ENCODE assay signal across 10 cellular contexts in genomic region chrX:103586659-103587058, GRCh38. TPM values are rescaled to one million over a fixed set of nuclear protein-coding genes. Genes with fewer than 3 reads are reported as not detected.
DNase-seq lines count a peak whose midpoint lies in the region; FAIRE-seq and TF ChIP-seq lines count a peak whose summit lies in the region.
"Had no signal": no experiment of that assay in that cellular context is flagged by ENCODE, and none has a peak within 500 bp of the region (broad histone marks: within the 10 kb centered on the region; RNA-seq: fewer than 3 reads in every experiment).

No MANE protein-coding gene starts in this region.

- no peak for DNase-seq in NT2/D1 (ENCODE audit: low read depth, low spot score)
- DNase-seq in endothelial cell of umbilical vein (ENCODE audit: low read depth, low spot score) = peak; percentile 1
- no peak for DNase-seq in ovary
- no peak for DNase-seq in T-helper 9 cell
- no peak for DNase-seq in NCI-H146 treated with DMSO at 0.1 percent for 48 hours (lab: John Stamatoyannopoulos, UW; ENCODE audit: unreplicated experiment)
- DNase-seq in NCI-H345 (lab: John Stamatoyannopoulos, UW) = no peak
- no peak for DNase-seq in NCI-H526 (lab: John Stamatoyannopoulos, UW)

- no peak overlapping the region for H3K27ac ChIP-seq in BLaER1
- no peak overlapping the region for H3K27ac ChIP-seq in endothelial cell of umbilical vein (ENCODE audit: insufficient read depth, low read depth, low read length)
- peak overlapping the region; percentile 79 to 84 for H3K27ac ChIP-seq in ovary
- H3K27ac ChIP-seq: KMS-11 had no signal

- H3K27me3 ChIP-seq in BLaER1 (no peaks in the 10 kb centered on the region), NT2/D1 (ENCODE audit: insufficient read depth, insufficient read length) (no peaks in the 10 kb centered on the region), endothelial cell of umbilical vein (ENCODE audit: control insufficient read depth in 2 of 2, insufficient read depth in 2 of 2, low read length in 2 of 2) (no peaks in the 10 kb centered on the region), ovary (no peaks in the 10 kb centered on the region)

- no peak for TF ChIP-seq EP300 in ovary (IDR thresholded peaks at IDR 0.05)

- POLR2A ChIA-PET in endothelial cell of umbilical vein (lab: Charles Lee) = no interaction called here

- peak overlapping the region; percentile 25 for H2AFZ ChIP-seq in endothelial cell of umbilical vein (ENCODE audit: low read depth, low read length)

- TF ChIP-seq POLR2A in endothelial cell of umbilical vein (IDR thresholded peaks at IDR 0.05; ENCODE audit: low read depth, low read length) (no peak), ovary (IDR thresholded peaks at IDR 0.05) (no peak)

- dilution Hi-C loops in endothelial cell of umbilical vein (cut with MboI; ENCODE audit: extremely low pct_ligation_motif_present, low sequenced_read_pairs) = no loop called here

- FAIRE-seq in endothelial cell of umbilical vein (lab: Jason Lieb, UNC) = no peak
- FAIRE-seq: H1 had no signal

- H3K9me3 ChIP-seq in BLaER1 (peaks cover 7% of the 10 kb centered on the region), NT2/D1 (ENCODE audit: insufficient read depth, low read length) (no peaks in the 10 kb centered on the region), endothelial cell of umbilical vein (replicated peaks; ENCODE audit: control insufficient read depth, insufficient read depth, low read length) (no peaks in the 10 kb centered on the region), ovary (no peaks in the 10 kb centered on the region)

- no peak overlapping the region for H3K4me3 ChIP-seq in BLaER1
- peak overlapping the region; percentile 87 for H3K4me3 ChIP-seq in NT2/D1 (ENCODE audit: insufficient read length, low read depth)
- peak overlapping the region in 2 of 3 experiments; percentile 63 to 87 for H3K4me3 ChIP-seq in endothelial cell of umbilical vein (replicated peaks in 1 of 3; ENCODE audit: insufficient read depth in 1 of 3, low read depth in 1 of 3, low read length in 3 of 3)
- peak overlapping the region; percentile 56 for H3K4me3 ChIP-seq in ovary

- BruUV-seq in endothelial cell of umbilical vein (replicated peaks; lab: Mats Ljungman, UMichigan) = no TSS peak

- H3K4me2 ChIP-seq in BLaER1 = peak overlapping the region; percentile 71
- peak overlapping the region; percentile 49 for H3K4me2 ChIP-seq in endothelial cell of umbilical vein (ENCODE audit: insufficient read depth, low read length)

- H3K9ac ChIP-seq in BLaER1 = no peak overlapping the region
- no peak overlapping the region for H3K9ac ChIP-seq in NT2/D1 (ENCODE audit: insufficient read length, low read depth)
- peak overlapping the region; percentile 69 for H3K9ac ChIP-seq in endothelial cell of umbilical vein (replicated peaks; ENCODE audit: extremely low read depth, insufficient read depth, low read length)

- peaks cover 9% of the 10 kb centered on the region for H3K79me2 ChIP-seq in endothelial cell of umbilical vein (ENCODE audit: control insufficient read depth, insufficient read depth, low read length)

- intact Hi-C loops in endothelial cell of umbilical vein (cut with micrococcal nuclease) = loop anchor here (5.0 kb wide), 1 partner anchor 86 kb away; no protein-coding TSS in a partner anchor
- intact Hi-C loops in ovary (cut with DNase I) = loop anchor here in 1 of 4 donors (5.0 kb wide), 1 partner anchor 49 kb away; no protein-coding TSS in a partner anchor

- 25 to 31% (median 26%) methylated on average over 4 of the region's 4 CpGs for WGBS in ovary, 3 donors

- CTCF ChIA-PET in endothelial cell of umbilical vein (lab: Charles Lee) = no interaction called here

- peaks cover 18% of the 10 kb centered on the region for H3K4me1 ChIP-seq in BLaER1
- no peaks in the 10 kb centered on the region for H3K4me1 ChIP-seq in NT2/D1 (ENCODE audit: insufficient read depth, insufficient read length)
- no peaks in the 10 kb centered on the region for H3K4me1 ChIP-seq in endothelial cell of umbilical vein (ENCODE audit: control insufficient read depth, extremely low read depth, insufficient read depth, low read length)
- peaks cover 4% of the 10 kb centered on the region for H3K4me1 ChIP-seq in ovary (ENCODE audit: insufficient read depth)

- no peak for TF ChIP-seq CTCF in endothelial cell of umbilical vein (IDR thresholded peaks at IDR 0.05; ENCODE audit: extremely low read depth in 1 of 2, insufficient read depth in 1 of 2, low read depth in 1 of 2, low read length in 2 of 2)
- no peak for TF ChIP-seq CTCF in ovary (IDR thresholded peaks at IDR 0.05)

- H3K9me1 ChIP-seq in endothelial cell of umbilical vein (replicated peaks; ENCODE audit: control insufficient read depth, extremely low read depth, insufficient read depth, low read length) = no peaks in the 10 kb centered on the region

- H4K20me1 ChIP-seq in BLaER1 (no peaks in the 10 kb centered on the region), endothelial cell of umbilical vein (replicated peaks; ENCODE audit: control insufficient read depth, extremely low read depth, insufficient read depth, low read length) (no peaks in the 10 kb centered on the region)

- H3K36me3 ChIP-seq in BLaER1 (no peaks in the 10 kb centered on the region), NT2/D1 (ENCODE audit: insufficient read depth, insufficient read length, low read length) (peaks cover 19% of the 10 kb centered on the region), endothelial cell of umbilical vein (ENCODE audit: control insufficient read depth in 2 of 2, extremely low read depth in 1 of 2, insufficient read depth in 2 of 2, low read length in 2 of 2) (no peaks in the 10 kb centered on the region), ovary (no peaks in the 10 kb centered on the region)

TF ChIP-seq in endothelial cell of umbilical vein, 7 proteins besides CTCF, POLR2A, EP300 and RAD21:
- TF ChIP-seq FOS (IDR thresholded peaks at IDR 0.05; ENCODE audit: borderline replicate concordance, insufficient read depth, low read length) (no peak), JUN (IDR thresholded peaks at IDR 0.05; ENCODE audit: borderline replicate concordance, insufficient read depth, insufficient read length, low read depth) (no peak), EZH2 (IDR thresholded peaks at IDR 0.05; ENCODE audit: borderline replicate concordance, low read depth, low read length, severe bottlenecking) (no peak), GATA2 (IDR thresholded peaks at IDR 0.05; ENCODE audit: insufficient read depth, insufficient read length, low read depth, low read length) (no peak), MAX (IDR thresholded peaks at IDR 0.05; ENCODE audit: insufficient read depth, insufficient read length) (no peak), POLR2AphosphoS5 (IDR thresholded peaks at IDR 0.05; ENCODE audit: insufficient read depth, low read depth, low read length) (no peak), MYC (IDR thresholded peaks at IDR 0.05; ENCODE audit: low read depth, low read length) (no peak)

RNA-seq across cellular contexts. Expression of gene TCEAL4, which starts 1.3 kb away (rescaled TPM):
- total RNA-seq in endothelial cell of umbilical vein = 60.4 and 74.6 TPM in 2 replicates
- polyA plus RNA-seq in endothelial cell of umbilical vein = 11.8 and 16.9 TPM in 2 replicates
- 33.4 and 37.5 TPM in 2 replicates for polyA plus RNA-seq in endothelial cell of umbilical vein (2011; cell fraction: cytosol; rRNA removed)
- polyA plus RNA-seq in endothelial cell of umbilical vein (2011; cell fraction: nucleus; rRNA removed) = 17.0 and 27.7 TPM in 2 replicates
- 122 and 124 TPM in 2 replicates for polyA plus RNA-seq in endothelial cell of umbilical vein (2012)
- 6.2 and 7.9 TPM in 2 replicates for polyA minus RNA-seq in endothelial cell of umbilical vein
- polyA minus RNA-seq in endothelial cell of umbilical vein (2011; cell fraction: cytosol; rRNA and poly(A)+ RNA removed) = 6.7 TPM
- polyA minus RNA-seq in endothelial cell of umbilical vein (2011; cell fraction: nucleus; rRNA and poly(A)+ RNA removed) = 8.7 and 9.0 TPM in 2 replicates
- 100 to 1,000 TPM; 333 to 772 (median 462) TPM for total RNA-seq in ovary
- 1,000 to 10,000 TPM in 1 of 2 donors, 100 to 1,000 TPM in 1; 942 to 1,592 TPM for polyA plus RNA-seq in ovary

RNA-seq across cellular contexts. Expression of gene TCEAL3, which starts 21.1 kb away (rescaled TPM):
- total RNA-seq in endothelial cell of umbilical vein = 21.3 and 23.7 TPM in 2 replicates
- 6.9 and 8.9 TPM in 2 replicates for polyA plus RNA-seq in endothelial cell of umbilical vein
- 15.8 and 16.9 TPM in 2 replicates for polyA plus RNA-seq in endothelial cell of umbilical vein (2011; cell fraction: cytosol; rRNA removed)
- 4.9 and 6.9 TPM in 2 replicates for polyA plus RNA-seq in endothelial cell of umbilical vein (2011; cell fraction: nucleus; rRNA removed)
- polyA plus RNA-seq in endothelial cell of umbilical vein (2012) = 32.7 and 41.9 TPM in 2 replicates
- polyA minus RNA-seq in endothelial cell of umbilical vein = 4.1 and 6.9 TPM in 2 replicates
- not detected for polyA minus RNA-seq in endothelial cell of umbilical vein (2011; cell fraction: cytosol; rRNA and poly(A)+ RNA removed)
- polyA minus RNA-seq in endothelial cell of umbilical vein (2011; cell fraction: nucleus; rRNA and poly(A)+ RNA removed) = 1.2 TPM in 2 replicates
- total RNA-seq in ovary = 100 to 1,000 TPM in 4 of 7 donors, 10 to 100 TPM in 3; 67.8 to 150 (median 118) TPM
- polyA plus RNA-seq in ovary = 100 to 1,000 TPM; 146 to 195 TPM

RNA-seq across cellular contexts. Expression of gene TCEAL1, which starts 42.1 kb away (rescaled TPM):
- 14.6 and 18.5 TPM in 2 replicates for total RNA-seq in endothelial cell of umbilical vein
- 12.8 and 18.6 TPM in 2 replicates for polyA plus RNA-seq in endothelial cell of umbilical vein
- polyA plus RNA-seq in endothelial cell of umbilical vein (2011; cell fraction: cytosol; rRNA removed) = 27.8 and 28.0 TPM in 2 replicates
- 19.5 and 25.9 TPM in 2 replicates for polyA plus RNA-seq in endothelial cell of umbilical vein (2011; cell fraction: nucleus; rRNA removed)
- polyA plus RNA-seq in endothelial cell of umbilical vein (2012) = 14.8 and 20.1 TPM in 2 replicates
- 5.7 and 8.6 TPM in 2 replicates for polyA minus RNA-seq in endothelial cell of umbilical vein
- polyA minus RNA-seq in endothelial cell of umbilical vein (2011; cell fraction: cytosol; rRNA and poly(A)+ RNA removed) = 7.0 TPM
- 2.9 and 3.2 TPM in 2 replicates for polyA minus RNA-seq in endothelial cell of umbilical vein (2011; cell fraction: nucleus; rRNA and poly(A)+ RNA removed)
- 100 to 1,000 TPM; 112 to 525 (median 234) TPM for total RNA-seq in ovary
- polyA plus RNA-seq in ovary = 100 to 1,000 TPM; 156 to 304 TPM

Comparison
In these comparisons a context has a peak if more than half of its experiments do, and no peak if none do; other contexts are left out.
1. H3K27ac ChIP-seq: peak in ovary (2 of 2); none in BLaER1 (single experiment) and endothelial cell of umbilical vein (single experiment).